ENCODE assay signal across 9 cellular contexts in the genomic region with DNA sequence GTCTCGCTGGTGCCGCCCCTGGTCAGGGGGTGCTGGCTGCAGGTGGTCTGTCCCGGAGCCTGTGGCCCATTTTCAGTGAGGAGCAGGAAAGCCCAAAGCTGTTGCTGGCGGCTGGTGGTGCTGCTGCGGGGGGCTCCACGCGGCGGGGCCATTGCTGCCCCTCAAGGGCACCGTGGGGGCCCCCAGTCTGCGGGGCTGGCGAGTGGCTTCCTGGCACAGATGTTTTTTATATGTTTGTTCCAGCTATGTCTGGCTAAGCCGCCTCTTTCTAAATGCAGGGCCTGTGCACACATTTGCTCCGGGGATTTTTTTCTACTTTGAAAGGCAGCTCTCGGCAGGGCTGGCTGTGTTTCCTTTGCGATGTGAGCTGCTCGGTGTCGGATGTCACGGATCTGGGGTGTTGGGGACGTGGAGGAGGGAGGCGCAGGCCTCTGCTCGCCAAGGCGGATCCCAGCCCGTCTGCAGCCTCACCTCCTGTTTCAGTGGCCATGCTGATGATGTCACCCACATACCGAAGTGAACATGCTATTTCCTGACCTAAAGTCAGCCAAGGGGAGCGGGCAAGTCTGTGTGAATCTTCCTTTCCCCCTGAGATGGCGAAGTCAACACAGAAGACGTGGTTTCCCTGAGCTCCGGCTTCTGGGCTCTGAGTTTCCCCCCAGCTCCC.
A peak's percentile ranks its signal among the peaks of the same experiment; 100 is the strongest.
DNase-seq lines count a peak whose midpoint lies in the region; ATAC-seq and TF ChIP-seq lines count a peak whose summit lies in the region.
"Had no signal": no experiment of that assay in that cellular context is flagged by ENCODE, and none has a peak within 500 bp of the region (broad histone marks: within the 10 kb centered on the region; RNA-seq: fewer than 3 reads in every experiment).

No MANE protein-coding gene starts in this region.

- H3K27ac ChIP-seq in coronary artery (peak overlapping the region; percentile 14 to 35), upper lobe of right lung (no peak overlapping the region)
- H3K27ac ChIP-seq: 22Rv1 had no signal

- peaks cover 10% of the 10 kb centered on the region for H3K27me3 ChIP-seq in upper lobe of right lung

- TF ChIP-seq CTCF in coronary artery (IDR thresholded peaks at IDR 0.05) (no peak), upper lobe of right lung (IDR thresholded peaks at IDR 0.05) (no peak), GM13977 (IDR thresholded peaks at IDR 0.05; ENCODE audit: extremely low read depth, insufficient read depth, missing control alignments) (no peak)

- DNase-seq in DMS 273 (lab: John Stamatoyannopoulos, UW; ENCODE audit: unreplicated experiment) = peak; percentile 84
- DNase-seq in DMS 273 treated with DMSO at 0.1 percent for 48 hours (lab: John Stamatoyannopoulos, UW) = no peak
- no peak for DNase-seq in coronary artery (ENCODE audit: low spot score)
- peak; percentile 92 for DNase-seq in kidney tubule cell (ENCODE audit: low spot score)
- DNase-seq in upper lobe of right lung = peak; percentile 55
- no peak for DNase-seq in stimulated activated naive CD4-positive, alpha-beta T cell (lab: John Stamatoyannopoulos, UW)
- no peak for DNase-seq in GM13977 (ENCODE audit: low spot score)
- DNase-seq in activated effector memory CD4-positive, alpha-beta T cell treated with anti-CD3 and anti-CD28 coated beads, Interleukin-2, amount 50 U/mL, for 16 hours = no peak

- no peaks in the 10 kb centered on the region for H3K9me3 ChIP-seq in upper lobe of right lung

- H3K4me3 ChIP-seq in coronary artery (peak overlapping the region; percentile 48), upper lobe of right lung (no peak overlapping the region)

- no peaks in the 10 kb centered on the region for H3K4me1 ChIP-seq in upper lobe of right lung

- intact Hi-C loops in upper lobe of right lung (cut with DNase I) = no loop called here

- H3K36me3 ChIP-seq in upper lobe of right lung = no peaks in the 10 kb centered on the region

- peak; percentile 41 for ATAC-seq in upper lobe of right lung

- in situ Hi-C loops in GM13977 (cut with MboI; ENCODE audit: low pct_unique_long_range_greater_than_20kb, low sequenced_read_pairs, unreplicated experiment) = no loop called here

Comparison
In these comparisons a context has a peak if more than half of its experiments do, and no peak if none do; other contexts are left out.
1. DNase-seq: peak in DMS 273 (single experiment), kidney tubule cell (single experiment) and upper lobe of right lung (single experiment); none in DMS 273 treated with DMSO at 0.1 percent for 48 hours (single experiment), coronary artery (single experiment), stimulated activated naive CD4-positive, alpha-beta T cell (0 of 6), GM13977 (single experiment) and activated effector memory CD4-positive, alpha-beta T cell treated with anti-CD3 and anti-CD28 coated beads, Interleukin-2, amount 50 U/mL, for 16 hours (single experiment).